16 cellular contexts compared by ENCODE assay signal in the genomic region with DNA sequence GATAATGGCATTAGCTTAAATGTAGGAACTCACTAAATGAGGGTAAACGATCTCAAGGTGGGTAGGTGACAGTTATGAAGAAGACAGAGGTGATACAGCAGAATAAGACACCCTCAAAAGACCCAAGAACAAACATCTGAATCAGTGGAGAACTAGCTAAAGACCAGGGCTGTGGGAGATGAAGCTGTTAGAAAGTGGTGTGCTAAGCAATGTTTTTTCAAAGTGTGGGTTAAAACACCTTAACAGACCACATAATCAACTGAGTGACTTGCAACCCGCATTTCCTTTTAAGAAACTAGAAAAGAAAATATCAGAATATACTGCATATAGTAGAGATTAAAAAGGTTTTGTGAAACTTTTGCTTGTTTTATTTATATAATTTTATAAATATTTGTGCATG.
"Had no signal": no experiment of that assay in that cellular context is flagged by ENCODE, and none has a peak within 500 bp of the region (broad histone marks: within the 10 kb centered on the region; RNA-seq: fewer than 3 reads in every experiment).

No MANE protein-coding gene starts in this region.

- H3K27me3 ChIP-seq: hepatocyte, stomach had no signal

- H2AFZ ChIP-seq: hepatocyte had no signal

- H3K27me3 Mint-ChIP-seq: activated CD4-positive, alpha-beta T cell treated with anti-CD3 and anti-CD28 coated beads for 36 hours had no signal

- H3K4me1 ChIP-seq: stomach had no signal

- H3K79me2 ChIP-seq: hepatocyte had no signal

- H3K27ac ChIP-seq: coronary artery, hepatocyte, stomach had no signal

- H3K4me3 ChIP-seq: coronary artery, hepatocyte, stomach had no signal

- H3K4me2 ChIP-seq: hepatocyte had no signal

- ATAC-seq: activated CD4-positive, alpha-beta T cell treated with anti-CD3 and anti-CD28 coated beads for 36 hours; left cardiac atrium had no signal

- H3K4me1 Mint-ChIP-seq: activated CD4-positive, alpha-beta T cell treated with anti-CD3 and anti-CD28 coated beads for 36 hours; nephron had no signal

- DNase-seq: activated CD4-positive, alpha-beta T cell treated with anti-CD3 and anti-CD28 coated beads for 36 hours; activated CD4-positive, alpha-beta T cell treated with anti-CD3 and anti-CD28 coated beads, Interleukin-2, amount 50 U/mL, for 48 hours; activated CD8-positive, alpha-beta memory T cell treated with anti-CD3 and anti-CD28 coated beads, Interleukin-2, amount 50 U/mL, for 48 hours; activated naive CD4-positive, alpha-beta T cell; aorta; foreskin fibroblast; left cardiac atrium; mesenchymal stem cell; occipital lobe; stimulated activated CD4-positive, alpha-beta T cell treated with anti-CD3 and anti-CD28 coated beads, Interleukin-2, amount 100 ng/mL, for 24 hours; stomach; SW 1271; trophoblast cell had no signal

- H3K27ac Mint-ChIP-seq: activated CD4-positive, alpha-beta T cell treated with anti-CD3 and anti-CD28 coated beads for 36 hours; nephron had no signal

- H3K9me3 ChIP-seq: stomach had no signal

- H3K4me3 Mint-ChIP-seq: activated CD4-positive, alpha-beta T cell treated with anti-CD3 and anti-CD28 coated beads for 36 hours; nephron had no signal
